In the genomic region with DNA sequence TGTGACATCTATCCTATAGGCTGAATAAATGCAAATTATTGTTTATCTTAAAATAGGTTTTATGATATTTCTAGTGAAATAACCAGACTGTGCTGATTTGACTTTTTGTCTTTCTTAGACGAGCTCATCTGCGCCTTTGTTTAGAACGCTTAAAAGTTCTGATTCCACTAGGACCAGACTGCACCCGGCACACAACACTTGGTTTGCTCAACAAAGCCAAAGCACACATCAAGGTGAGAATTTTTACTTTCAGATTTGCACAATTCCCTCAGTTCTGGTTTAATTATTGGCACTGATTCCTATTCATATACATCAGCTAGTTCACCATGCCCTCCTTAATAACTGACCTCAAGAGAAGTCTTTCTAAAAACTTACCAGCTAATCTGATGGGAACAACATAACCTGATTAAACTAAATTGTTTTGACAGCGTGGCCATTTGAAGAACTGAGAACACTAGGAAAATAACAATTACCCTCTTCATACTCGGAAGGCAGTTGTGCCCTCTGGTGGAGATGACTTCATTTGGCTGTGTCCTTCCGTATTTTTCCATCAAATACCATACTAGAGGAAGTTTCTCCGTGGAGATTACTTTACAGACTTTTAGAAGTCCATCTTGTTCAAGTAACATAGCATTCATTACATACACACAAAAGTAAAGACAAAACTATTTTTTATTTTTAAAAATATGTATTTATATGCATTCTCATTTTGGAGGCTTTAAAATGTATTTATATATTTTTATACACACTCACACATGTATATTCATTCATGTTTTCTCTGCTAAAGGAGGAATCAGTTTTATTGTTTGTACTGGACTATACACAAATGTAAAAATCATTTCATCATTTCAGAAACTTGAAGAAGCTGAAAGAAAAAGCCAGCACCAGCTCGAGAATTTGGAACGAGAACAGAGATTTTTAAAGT, we compare ENCODE assay signal across 9 cellular contexts. TPM values are rescaled to one million over a fixed set of nuclear protein-coding genes. Genes with fewer than 3 reads are reported as not detected.
DNase-seq lines count a peak whose midpoint lies in the region; TF ChIP-seq lines count a peak whose summit lies in the region.
"Had no signal": no experiment of that assay in that cellular context is flagged by ENCODE, and none has a peak within 500 bp of the region (broad histone marks: within the 10 kb centered on the region; RNA-seq: fewer than 3 reads in every experiment).

No MANE protein-coding gene starts in this region.

- H3K4me2 ChIP-seq in mammary epithelial cell (ENCODE audit: insufficient read depth, low read depth, low read length), result peak overlapping the region; percentile 51

- no peaks in the 10 kb centered on the region for H3K9me3 Mint-ChIP-seq in immature natural killer cell

- no peaks in the 10 kb centered on the region for H3K36me3 ChIP-seq in mammary epithelial cell (ENCODE audit: insufficient read depth, low read length)

- peaks cover 0 to 11% (median 6%) of the 10 kb centered on the region in 3 donors for H3K27me3 Mint-ChIP-seq in immature natural killer cell (ENCODE audit: low read depth in 3 of 3)

- H4K20me1 ChIP-seq in mammary epithelial cell (ENCODE audit: insufficient read depth, low read length), result no peaks in the 10 kb centered on the region

- H3K79me2 ChIP-seq in mammary epithelial cell (ENCODE audit: insufficient read depth, low read length), result no peaks in the 10 kb centered on the region

- peak; percentile 37 for DNase-seq in GM04504 (ENCODE audit: low read depth)
- peak; percentile 65 for DNase-seq in M059J (ENCODE audit: low read depth)
- DNase-seq in SKM-1 treated with dmso at 0.1 percent for 144 hours (lab: John Stamatoyannopoulos, UW; ENCODE audit: unreplicated experiment), result peak; percentile 67
- DNase-seq in mammary epithelial cell, result peak; percentile 43
- DNase-seq in immature natural killer cell, result peak; percentile 42 to 58 (median 46)
- DNase-seq in stimulated activated CD4-positive, alpha-beta T cell treated with anti-CD3 and anti-CD28 coated beads, Interleukin-12 subunit alpha, Interleukin-12 subunit beta, amount 100 ng/mL, for 48 hours (ENCODE audit: low read depth in 2 of 3, low spot score in 1 of 3), result peak in 2 of 3 donors; percentile 26 to 32
- DNase-seq in GM19238 (ENCODE audit: insufficient read length, low spot score), result no peak

- intact Hi-C loops in mammary epithelial cell (cut with micrococcal nuclease), result loop anchor here (1.0 to 10.0 kb wide), 5 partner anchors 53 to 395 kb away; a partner anchor contains a TSS

- no peak overlapping the region for H3K27ac ChIP-seq in 22Rv1
- no peak overlapping the region for H3K27ac ChIP-seq in mammary epithelial cell (ENCODE audit: insufficient read depth, low read depth, low read length)

- no peak overlapping the region for H3K27ac Mint-ChIP-seq in immature natural killer cell

- dilution Hi-C loops in mammary epithelial cell (cut with HindIII; ENCODE audit: low sequenced_read_pairs), result loop anchor here (25.0 kb wide), 1 partner anchor 142 kb away; no protein-coding TSS in a partner anchor

- TF ChIP-seq CTCF in 22Rv1 (IDR thresholded peaks at IDR 0.05), result peak; percentile 79
- peak; percentile 75 for TF ChIP-seq CTCF in mammary epithelial cell (conservative IDR thresholded peaks at IDR 0.05 in 1 of 2, IDR thresholded peaks at IDR 0.05 in 1 of 2; ENCODE audit: extremely low read depth in 1 of 2, insufficient read depth in 1 of 2, low read depth in 1 of 2, low read length in 2 of 2)

- peak overlapping the region; percentile 17 for H3K9ac ChIP-seq in mammary epithelial cell (ENCODE audit: insufficient read depth, low read length)

- in situ Hi-C loops in mammary epithelial cell (cut with MboI; ENCODE audit: low sequenced_read_pairs in 2 of 2), result no loop called here

- no peak overlapping the region for H3K4me3 Mint-ChIP-seq in immature natural killer cell

- CTCF ChIA-PET in mammary epithelial cell (lab: Charles Lee; ENCODE audit: low non-redundant PET), result interaction anchor here (0.6 to 1.1 kb wide), 5 partner anchors 72 to 758 kb away, joined by 3 to 4 read pairs (median 4); a partner anchor contains a TSS

- peaks cover 0 to 3% (median 2%) of the 10 kb centered on the region in 3 donors for H3K36me3 Mint-ChIP-seq in immature natural killer cell

- H3K27me3 ChIP-seq in mammary epithelial cell (ENCODE audit: insufficient read depth, low read length), result no peaks in the 10 kb centered on the region

- BruUV-seq in mammary epithelial cell (replicated peaks; lab: Mats Ljungman, UMichigan), result no TSS peak

- H2AFZ ChIP-seq in mammary epithelial cell (ENCODE audit: low read depth, low read length), result peak overlapping the region; percentile 70

- peaks cover 10% of the 10 kb centered on the region in 2 donors for H3K4me1 Mint-ChIP-seq in immature natural killer cell

- H3K4me3 ChIP-seq in mammary epithelial cell (replicated peaks in 1 of 3; ENCODE audit: insufficient read depth in 1 of 3, low read depth in 2 of 3, low read length in 3 of 3), result no peak overlapping the region
- H3K4me3 ChIP-seq: skin epidermis had no signal

- peaks cover 8% of the 10 kb centered on the region for H3K4me1 ChIP-seq in mammary epithelial cell (ENCODE audit: insufficient read depth, low read length)

- WGBS in mammary epithelial cell (ENCODE audit: low coverage, missing lambda C conversion rate), result 34% methylated on average over 10 of the region's 10 CpGs

- no peaks in the 10 kb centered on the region for H3K9me3 ChIP-seq in mammary epithelial cell (replicated peaks; ENCODE audit: insufficient read depth, low read length)

RNA-seq across cellular contexts. Expression of a gene that starts 25.4 kb away (rescaled TPM):
- 8.4 and 13.3 TPM in 2 replicates for total RNA-seq in M059J (2014; rRNA removed; shearing (Covaris generic))
- 10 to 100 TPM in 1 of 2 donors, 1 to 10 TPM in 1; 6.5 to 42.8 TPM for total RNA-seq in mammary epithelial cell
- polyA plus RNA-seq in mammary epithelial cell, result 10.9 TPM
- 12.1 TPM for polyA minus RNA-seq in mammary epithelial cell
- 10 to 100 TPM; 12.3 to 26.4 (median 16.3) TPM for polyA plus RNA-seq in immature natural killer cell
